Comparison of ENCODE assay signal across 1 cellular context in genomic region chr16:69858196-69859104, GRCh38.
TF ChIP-seq lines count a peak whose summit lies in the region.

No MANE protein-coding gene starts in this region.

TF ChIP-seq in HepG2, 621 proteins besides CTCF, POLR2A, EP300 and RAD21 (continued from another document):
- TF ChIP-seq SKIL (CRISPR knock-in tag; IDR thresholded peaks at IDR 0.05; ENCODE audit: borderline replicate concordance) (peak; percentile 70; the same call in 1 of the 2 replicates), MED13 (CRISPR knock-in tag; IDR thresholded peaks at IDR 0.05) (no peak), SAFB2 (CRISPR knock-in tag; IDR thresholded peaks at IDR 0.05; ENCODE audit: borderline replicate concordance, low read depth) (no peak), ZNF746 (CRISPR knock-in tag; IDR thresholded peaks at IDR 0.05) (no peak), ZNF280D (CRISPR knock-in tag; IDR thresholded peaks at IDR 0.05) (peak; percentile 63; the same call in 1 of the 2 replicates), KDM1A (CRISPR knock-in tag; IDR thresholded peaks at IDR 0.05) (peak; percentile 66; the same call in 1 of the 2 replicates), ZNF598 (CRISPR knock-in tag; IDR thresholded peaks at IDR 0.05; ENCODE audit: borderline replicate concordance) (0 out of 2 replicates have a peak, but pooled peaks have one; percentile 43), ZNF607 (CRISPR knock-in tag; IDR thresholded peaks at IDR 0.05; ENCODE audit: borderline replicate concordance) (peak; percentile 50; the same call in 1 of the 2 replicates), UBTF (CRISPR knock-in tag; IDR thresholded peaks at IDR 0.05) (peak; percentile 12; the same call in 1 of the 2 replicates), ATF7-NPFF (CRISPR knock-in tag; IDR thresholded peaks at IDR 0.05; ENCODE audit: low read depth) (0 out of 2 replicates have a peak, but pooled peaks have one; percentile 8), HDAC1 (CRISPR knock-in tag; IDR thresholded peaks at IDR 0.05) (0 out of 2 replicates have a peak, but pooled peaks have one; percentile 26), MIER3 (CRISPR knock-in tag; IDR thresholded peaks at IDR 0.05; ENCODE audit: borderline replicate concordance) (no peak), ZBTB44 (CRISPR knock-in tag; IDR thresholded peaks at IDR 0.05) (no peak), KLF12 (CRISPR knock-in tag; IDR thresholded peaks at IDR 0.05; ENCODE audit: borderline replicate concordance) (0 out of 2 replicates have a peak, but pooled peaks have one; percentile 22), ARID3A (IDR thresholded peaks at IDR 0.05; ENCODE audit: low read depth, low read length) (no peak), ZSCAN31 (CRISPR knock-in tag; IDR thresholded peaks at IDR 0.05; ENCODE audit: low read depth) (no peak; the same call in none of the 2 replicates), NCOA2 (CRISPR knock-in tag; IDR thresholded peaks at IDR 0.05) (no peak)
